ENCODE assay signal across 8 cellular contexts in genomic region chr18:47050468-47050867, GRCh38. TPM values are rescaled to one million over a fixed set of nuclear protein-coding genes. Genes with fewer than 3 reads are reported as not detected.
A peak's percentile ranks its signal among the peaks of the same experiment; 100 is the strongest.
DNase-seq lines count a peak whose midpoint lies in the region; ATAC-seq, FAIRE-seq and TF ChIP-seq lines count a peak whose summit lies in the region.

No MANE protein-coding gene starts in this region.

- 13% methylated on average over 7 of the region's 7 CpGs for WGBS in A549 (ENCODE audit: missing lambda C conversion rate)
- 21% methylated on average over 7 of the region's 7 CpGs for WGBS in GM12878 (ENCODE audit: insufficient coverage, insufficient replicate concordance, low lambda C conversion rate, missing lambda C conversion rate)

- POLR2A ChIA-PET in A549 (lab: Yijun Ruan, JAX), result no interaction called here
- POLR2A ChIA-PET in GM12878 (lab: Charles Lee), result no interaction called here

- peak overlapping the region; percentile 39; the same call in 1 of the 3 replicates for H3K4me2 ChIP-seq in A549
- H3K4me2 ChIP-seq in GM12878 (ENCODE audit: control insufficient read depth, insufficient read depth), result no peak overlapping the region

- no peaks in the 10 kb centered on the region for H3K9me3 Mint-ChIP-seq in activated naive CD4-positive, alpha-beta T cell treated with anti-CD3 and anti-CD28 coated beads, Interleukin-2, amount 10 ng/mL, durations not matched to agents 7 days and 5 days

- TF ChIP-seq POLR2A in A549 (IDR thresholded peaks at IDR 0.05; ENCODE audit: low read length), result no peak
- no peak for TF ChIP-seq POLR2A in GM12878 (IDR thresholded peaks at IDR 0.05; ENCODE audit: low read depth, low read length)

- H4K20me1 ChIP-seq in GM12878 (ENCODE audit: control insufficient read depth, insufficient read depth), result no peaks in the 10 kb centered on the region

- TF ChIP-seq EP300 in A549 (IDR thresholded peaks at IDR 0.05), result no peak
- no peak for TF ChIP-seq EP300 in GM12878 (IDR thresholded peaks at IDR 0.05; ENCODE audit: borderline replicate concordance in 1 of 2, control insufficient read depth in 1 of 2, low read depth in 2 of 2, low read length in 2 of 2)

- TF ChIP-seq RAD21 in A549 (conservative IDR thresholded peaks at IDR 0.05 in 1 of 2, IDR thresholded peaks at IDR 0.05 in 1 of 2) (peak; percentile 56 to 57), GM12878 (IDR thresholded peaks at IDR 0.05; ENCODE audit: insufficient read depth, low read depth, low read length) (peak; percentile 71)

- no peaks in the 10 kb centered on the region for H3K27me3 ChIP-seq in GM12878 (replicated peaks in 1 of 2; ENCODE audit: control insufficient read depth in 2 of 2, insufficient read depth in 2 of 2, low read length in 1 of 2)

- H3K27me3 Mint-ChIP-seq in activated naive CD4-positive, alpha-beta T cell treated with anti-CD3 and anti-CD28 coated beads, Interleukin-2, amount 10 ng/mL, durations not matched to agents 7 days and 5 days, result peaks cover 9% of the 10 kb centered on the region

- H3K4me3 Mint-ChIP-seq in activated naive CD4-positive, alpha-beta T cell treated with anti-CD3 and anti-CD28 coated beads, Interleukin-2, amount 10 ng/mL, durations not matched to agents 7 days and 5 days, result no peak overlapping the region

- H3K4me3 ChIP-seq in A549 (no peak overlapping the region), GM12878 (no peak overlapping the region)

- RAD21 ChIA-PET in GM12878 (lab: Charles Lee; ENCODE audit: unreplicated experiment), result interaction anchor here (2.2 kb wide), 1 partner anchor 154 kb away, joined by 15 read pairs; no protein-coding TSS in a partner anchor

- H3K36me3 Mint-ChIP-seq in activated naive CD4-positive, alpha-beta T cell treated with anti-CD3 and anti-CD28 coated beads, Interleukin-2, amount 10 ng/mL, durations not matched to agents 7 days and 5 days, result no peaks in the 10 kb centered on the region

- H3K36me3 ChIP-seq in GM12878 (ENCODE audit: control insufficient read depth in 2 of 2, insufficient read depth in 2 of 2, low read length in 1 of 2), result no peaks in the 10 kb centered on the region

- DNase-seq in A549 (ENCODE audit: low read depth in 1 of 2, low spot score in 1 of 2) (peak in 1 of 2 experiments; percentile 50), EL (peak; percentile 42), NCI-H146 (lab: John Stamatoyannopoulos, UW) (peak; percentile 53), GM12878 (ENCODE audit: low read depth, low spot score) (no peak), left colon (no peak)
- DNase-seq in activated naive CD4-positive, alpha-beta T cell treated with anti-CD3 and anti-CD28 coated beads, Interleukin-2, amount 10 ng/mL, durations not matched to agents 7 days and 5 days, result no peak

- intact Hi-C loops in GM12878 (cut with micrococcal nuclease; ENCODE audit: unreplicated experiment), result loop anchor here (1.0 kb wide), 1 partner anchor 155 kb away; no protein-coding TSS in a partner anchor
- intact Hi-C loops in left colon (cut with DNase I, micrococcal nuclease), result no loop called here

- no peak overlapping the region for H3K9ac ChIP-seq in GM12878 (ENCODE audit: control insufficient read depth, insufficient read depth, low read length)

- no peaks in the 10 kb centered on the region for H3K4me1 Mint-ChIP-seq in activated naive CD4-positive, alpha-beta T cell treated with anti-CD3 and anti-CD28 coated beads, Interleukin-2, amount 10 ng/mL, durations not matched to agents 7 days and 5 days

- in situ Hi-C loops in GM12878 (cut with MboI), result no loop called here

- ATAC-seq in A549 (peak; percentile 56 to 62; a peak in 2 of 6 replicates), GM12878 (peak; percentile 71), left colon (peak; percentile 39), HG02759 (IDR thresholded peaks at IDR 0.05; ENCODE audit: unreplicated experiment) (no peak), GM19452 (IDR thresholded peaks at IDR 0.05; ENCODE audit: unreplicated experiment) (no peak)

- SMC1A ChIA-PET in GM12878 (lab: Charles Lee; ENCODE audit: uncharacterized antibody, unreplicated experiment), result interaction anchor here (0.7 to 1.7 kb wide), 4 partner anchors 151 to 426 kb away, joined by 3 to 9 read pairs (median 4); no protein-coding TSS in a partner anchor

- FAIRE-seq in A549 (lab: Jason Lieb, UNC) (peak; percentile 28), GM12878 (lab: Jason Lieb, UNC) (peak; percentile 78)

- peak; percentile 50 for TF ChIP-seq CTCF in A549 (IDR thresholded peaks at IDR 0.05)
- TF ChIP-seq CTCF in GM12878 (IDR thresholded peaks at IDR 0.05 in 2 of 3, conservative IDR thresholded peaks at IDR 0.05 in 1 of 3; ENCODE audit: control insufficient read depth in 2 of 3, extremely low read depth in 1 of 3, insufficient read depth in 1 of 3, low read depth in 3 of 3, low read length in 3 of 3), result peak; percentile 68 to 76 (median 70)

- CTCF ChIA-PET in A549 (lab: Yijun Ruan, JAX), result interaction anchor here (0.7 to 2.0 kb wide), 7 partner anchors 19 to 701 kb away, joined by 3 to 14 read pairs (median 3); no protein-coding TSS in a partner anchor
- CTCF ChIA-PET in GM12878 (lab: Yijun Ruan, JAX), result interaction anchor here (1.0 to 5.1 kb wide), 10 partner anchors 13 to 705 kb away, joined by 3 to 56 read pairs (median 3); no protein-coding TSS in a partner anchor
- CTCF ChIA-PET in activated naive CD4-positive, alpha-beta T cell treated with anti-CD3 and anti-CD28 coated beads, Interleukin-2, amount 10 ng/mL, durations not matched to agents 7 days and 5 days (lab: Charles Lee), result interaction anchor here (1.0 to 1.6 kb wide), 3 partner anchors 154 to 706 kb away, joined by 3 to 11 read pairs (median 3); no protein-coding TSS in a partner anchor

- no peaks in the 10 kb centered on the region for H3K79me2 ChIP-seq in GM12878 (ENCODE audit: control insufficient read depth, insufficient read depth, low read length)

- H3K27ac Mint-ChIP-seq in activated naive CD4-positive, alpha-beta T cell treated with anti-CD3 and anti-CD28 coated beads, Interleukin-2, amount 10 ng/mL, durations not matched to agents 7 days and 5 days, result no peak overlapping the region

- H3K27ac ChIP-seq in A549 (no peak overlapping the region), GM12878 (ENCODE audit: control insufficient read depth, insufficient read depth) (no peak overlapping the region)

- BruUV-seq in GM12878 (replicated peaks; lab: Mats Ljungman, UMichigan), result no TSS peak

- no peak overlapping the region for H2AFZ ChIP-seq in GM12878 (ENCODE audit: control insufficient read depth, low read depth, low read length)

- H3K4me1 ChIP-seq in A549 (no peaks in the 10 kb centered on the region), GM12878 (ENCODE audit: control insufficient read depth, insufficient read depth, low read length) (no peaks in the 10 kb centered on the region)

- H3K9me3 ChIP-seq in A549 (no peaks in the 10 kb centered on the region), GM12878 (replicated peaks; ENCODE audit: control insufficient read depth, insufficient read depth, low read length) (no peaks in the 10 kb centered on the region)

TF ChIP-seq in A549, 52 proteins besides CTCF, POLR2A, EP300 and RAD21:
- TF ChIP-seq ZNF302 (CRISPR knock-in tag; IDR thresholded peaks at IDR 0.05) (no peak), RNF2 (IDR thresholded peaks at IDR 0.05; ENCODE audit: borderline replicate concordance, low read depth) (peak; percentile 36; the same call in 1 of the 2 replicates), CBX8 (IDR thresholded peaks at IDR 0.05) (peak; percentile 30; the same call in 1 of the 2 replicates), SMC3 (IDR thresholded peaks at IDR 0.05) (peak; percentile 53)

TF ChIP-seq in GM12878, 131 proteins besides CTCF, POLR2A, EP300 and RAD21 (continues in another document):
- TF ChIP-seq ETV6 (conservative IDR thresholded peaks at IDR 0.05 in 1 of 2, IDR thresholded peaks at IDR 0.05 in 1 of 2; ENCODE audit: borderline replicate concordance in 1 of 2, low read depth in 1 of 2), result no peak
- no peak for TF ChIP-seq HDAC6 (IDR thresholded peaks at IDR 0.05; ENCODE audit: unreplicated experiment)
- TF ChIP-seq BMI1 (IDR thresholded peaks at IDR 0.05; ENCODE audit: borderline replicate concordance), result peak; percentile 77
- no peak for TF ChIP-seq ASH2L (IDR thresholded peaks at IDR 0.05; ENCODE audit: borderline replicate concordance, low read depth)
- no peak for TF ChIP-seq ELK1 (IDR thresholded peaks at IDR 0.05; ENCODE audit: low read depth, low read length)
- TF ChIP-seq MEF2A (IDR thresholded peaks at IDR 0.05; ENCODE audit: insufficient read depth, low read depth, low read length), result no peak
- no peak for TF ChIP-seq BCL11A (IDR thresholded peaks at IDR 0.05; ENCODE audit: low read depth, low read length)
- TF ChIP-seq SMC3 (IDR thresholded peaks at IDR 0.05; ENCODE audit: borderline replicate concordance, low read length), result peak; percentile 63

RNA-seq across cellular contexts. Expression of gene ELOA2, which starts 15.0 kb away (rescaled TPM):
- polyA plus RNA-seq in A549 (2011; rRNA removed) (not detected in 2 replicates), A549 (2017; fragmentation: RNase III; extraction: RNeasy Plus Mini Kit Qiagen cat#74134 plus additional on column Dnase treatment) (not detected in 3 replicates), GM12878 (2011; rRNA removed) (not detected in 2 replicates), GM12878 (2014; fragmentation: Illumina TruSeq; extraction: Trizol) (not detected in 2 replicates), GM12878 (2014; fragmentation: Nextera tagmentation; extraction: Ambion mirVana) (not detected), GM12878 (2014; rRNA removed) (not detected in 2 replicates), GM12878 (2016; fragmentation: Nextera tagmentation; extraction: Ambion mirVana) (not detected)
- polyA plus RNA-seq in A549 (2012; cell fraction: cytosol; rRNA removed), result not detected in 2 replicates
- not detected in 2 replicates for polyA plus RNA-seq in A549 (2012; cell fraction: nucleus; rRNA removed)
- polyA minus RNA-seq in A549 (2011; rRNA and poly(A)+ RNA removed), result not detected in 2 replicates
- not detected in 2 replicates for total RNA-seq in GM12878 (2013; cell fraction: nucleolus; rRNA removed)
- total RNA-seq in GM12878 (2014; rRNA removed) (not detected in 2 replicates), GM12878 (2014; rRNA removed; fragmentation: Illumina TruSeq; extraction: Trizol) (not detected in 2 replicates), GM12878 (2021) (not detected in 2 replicates), left colon (not detected)
- polyA plus RNA-seq in GM12878 (2011; ENCODE audit: low read depth), result not detected
- not detected in 2 replicates for polyA plus RNA-seq in GM12878 (2011; cell fraction: cytosol; rRNA removed)
- polyA plus RNA-seq in GM12878 (2011; cell fraction: nucleus; rRNA removed), result not detected in 2 replicates
- polyA plus RNA-seq in GM12878 (2012), result not detected in 2 replicates
- not detected in 2 replicates for polyA minus RNA-seq in GM12878 (2011; rRNA and poly(A)+ RNA removed)
- polyA minus RNA-seq in GM12878 (2011; cell fraction: cytosol; rRNA and poly(A)+ RNA removed), result not detected in 2 replicates
- not detected in 2 replicates for polyA minus RNA-seq in GM12878 (2011; cell fraction: nucleus; rRNA and poly(A)+ RNA removed)

Comparison
In these comparisons a context has a peak if more than half of its experiments do, and no peak if none do; other contexts are left out.
1. ATAC-seq: peak in A549 (2 of 2), GM12878 (single experiment) and left colon (single experiment); none in HG02759 (single experiment) and GM19452 (single experiment).
2. DNase-seq: peak in EL (single experiment) and NCI-H146 (single experiment); none in GM12878 (single experiment), left colon (0 of 2) and activated naive CD4-positive, alpha-beta T cell treated with anti-CD3 and anti-CD28 coated beads, Interleukin-2, amount 10 ng/mL, durations not matched to agents 7 days and 5 days (single experiment).
3. Of the 24 proteins assayed by ChIP-seq in both GM12878 and A549: peak only in GM12878: none; only in A549: none; in both: CTCF, RAD21 and SMC3; in neither: 21.